In the genomic region with DNA sequence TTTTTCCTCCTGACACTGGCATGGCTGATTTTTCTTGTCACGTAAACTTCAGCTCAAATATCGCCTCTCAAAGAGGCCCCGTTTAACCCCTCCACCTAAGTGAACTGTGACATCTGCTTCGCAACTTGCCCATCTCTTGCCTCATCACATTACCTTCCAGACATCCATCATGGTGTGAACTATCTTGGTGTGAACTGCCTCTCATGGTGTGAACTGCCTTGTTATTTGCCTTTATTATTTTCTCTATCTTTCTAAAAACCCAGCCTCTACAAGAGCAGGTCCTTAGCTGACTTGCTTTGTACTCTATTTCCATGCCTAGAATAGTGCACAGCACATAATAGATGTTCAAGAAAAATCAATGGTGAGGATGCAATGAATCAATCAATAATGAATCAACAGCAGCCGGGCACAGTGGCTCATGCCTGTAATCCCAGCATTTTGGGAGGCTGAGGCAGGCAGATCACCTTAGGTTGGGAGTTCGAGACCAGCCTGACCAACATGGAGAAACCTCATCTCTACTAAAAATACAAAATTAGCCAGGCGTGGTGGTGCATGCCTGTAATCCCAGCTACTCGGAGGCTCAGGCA, we compare ENCODE assay signal across 8 cellular contexts.
DNase-seq lines count a peak whose midpoint lies in the region; ATAC-seq and TF ChIP-seq lines count a peak whose summit lies in the region.
"Not testable (repeated sequence)": the region's sequence is repeated elsewhere in the genome, so short reads cannot be mapped to it uniquely, and the experiment has no call there.

No MANE protein-coding gene starts in this region.

- TF ChIP-seq CTCF in HEK293 (tag by site-specific recombination; IDR thresholded peaks at IDR 0.05); OCI-LY7 (conservative IDR thresholded peaks at IDR 0.05; ENCODE audit: low read length); endodermal cell (conservative IDR thresholded peaks at IDR 0.05): not testable (repeated sequence)

- H3K9me3 Mint-ChIP-seq in activated CD8-positive, alpha-beta T cell treated with anti-CD3 and anti-CD28 coated beads, Interleukin-2, amount 10 ng/mL, durations not matched to agents 7 days and 5 days (ENCODE audit: insufficient read depth); activated naive CD8-positive, alpha-beta T cell treated with anti-CD3 and anti-CD28 coated beads, Interleukin-2, amount 50 U/mL, for 24 hours; endodermal cell; naive B cell; stimulated activated effector memory CD8-positive, alpha-beta T cell treated with anti-CD3 and anti-CD28 coated beads, Interleukin-12 subunit alpha, Interleukin-12 subunit beta, amount 100 ng/mL, for 72 hours: not testable (repeated sequence)

- H3K9me2 ChIP-seq in OCI-LY7 (ENCODE audit: insufficient read depth, low read length), result not testable (repeated sequence)

- peak overlapping the region; percentile 97 for H3K4me2 ChIP-seq in BLaER1
- not testable (repeated sequence) for H3K4me2 ChIP-seq in OCI-LY7 (ENCODE audit: low read length)

- intact Hi-C loops in OCI-LY7 (cut with micrococcal nuclease; ENCODE audit: unreplicated experiment), result not testable (repeated sequence)

- WGBS in endodermal cell (ENCODE audit: insufficient coverage in 1 of 2, insufficient read length in 1 of 2), 2 experiments, result 92 to 97% methylated on average over 8 of the region's 8 CpGs

- ATAC-seq in activated CD8-positive, alpha-beta T cell treated with anti-CD3 and anti-CD28 coated beads, Interleukin-2, amount 10 ng/mL, durations not matched to agents 7 days and 5 days; activated naive CD8-positive, alpha-beta T cell treated with anti-CD3 and anti-CD28 coated beads, Interleukin-2, amount 50 U/mL, for 24 hours; naive B cell (ENCODE audit: low read depth in 2 of 2); stimulated activated effector memory CD8-positive, alpha-beta T cell treated with anti-CD3 and anti-CD28 coated beads, Interleukin-12 subunit alpha, Interleukin-12 subunit beta, amount 100 ng/mL, for 72 hours: not testable (repeated sequence)

- H3K36me3 ChIP-seq in BLaER1 (peaks cover 63% of the 10 kb centered on the region), HEK293 (ENCODE audit: control insufficient read depth in 2 of 2, insufficient read depth in 1 of 2, low read length in 2 of 2) (peaks cover 17 to 61% of the 10 kb centered on the region in 2 experiments), OCI-LY7 (ENCODE audit: insufficient read depth, low read length) (peaks cover 85% of the 10 kb centered on the region), endodermal cell (ENCODE audit: control insufficient read depth, insufficient read depth, low read length) (peaks cover 77% of the 10 kb centered on the region)

- not testable (repeated sequence) for DNase-seq in OCI-LY7 (ENCODE audit: low spot score); activated CD8-positive, alpha-beta T cell treated with anti-CD3 and anti-CD28 coated beads, Interleukin-2, amount 10 ng/mL, durations not matched to agents 7 days and 5 days; activated naive CD8-positive, alpha-beta T cell treated with anti-CD3 and anti-CD28 coated beads, Interleukin-2, amount 50 U/mL, for 24 hours; endodermal cell; naive B cell; stimulated activated effector memory CD8-positive, alpha-beta T cell treated with anti-CD3 and anti-CD28 coated beads, Interleukin-12 subunit alpha, Interleukin-12 subunit beta, amount 100 ng/mL, for 72 hours (ENCODE audit: low spot score in 2 of 2)

- H3K79me2 ChIP-seq in OCI-LY7 (ENCODE audit: insufficient read depth, low read depth, low read length), result peaks cover 70% of the 10 kb centered on the region; the same call in 1 of the 2 replicates

- peaks cover 15% of the 10 kb centered on the region for H4K20me1 ChIP-seq in BLaER1
- not testable (repeated sequence) for H4K20me1 ChIP-seq in OCI-LY7 (ENCODE audit: insufficient read depth, low read length)

- H3K4me3 Mint-ChIP-seq in activated CD8-positive, alpha-beta T cell treated with anti-CD3 and anti-CD28 coated beads, Interleukin-2, amount 10 ng/mL, durations not matched to agents 7 days and 5 days; activated naive CD8-positive, alpha-beta T cell treated with anti-CD3 and anti-CD28 coated beads, Interleukin-2, amount 50 U/mL, for 24 hours; endodermal cell; stimulated activated effector memory CD8-positive, alpha-beta T cell treated with anti-CD3 and anti-CD28 coated beads, Interleukin-12 subunit alpha, Interleukin-12 subunit beta, amount 100 ng/mL, for 72 hours: not testable (repeated sequence)
- peak overlapping the region in 5 of 8 donors; percentile 16 to 74 (median 47) for H3K4me3 Mint-ChIP-seq in naive B cell

- peak overlapping the region; percentile 91 for H3K9ac ChIP-seq in BLaER1
- not testable (repeated sequence) for H3K9ac ChIP-seq in endodermal cell (ENCODE audit: extremely low read depth, low read length, poor library complexity, severe bottlenecking)

- H3K27ac ChIP-seq in BLaER1, result peak overlapping the region; percentile 96
- H3K27ac ChIP-seq in HEK293 (ENCODE audit: extremely low read depth, low read depth, low read length); endodermal cell (ENCODE audit: low read depth, low read length): not testable (repeated sequence)
- peak overlapping the region; percentile 99 for H3K27ac ChIP-seq in OCI-LY7 (ENCODE audit: low read depth, low read length, poor library complexity, severe bottlenecking)

- CTCF ChIA-PET in HEK293 (lab: Yijun Ruan, JAX), result interaction anchor here (0.6 to 1.0 kb wide), 3 partner anchors 13 to 507 kb away, joined by 3 read pairs; no protein-coding TSS in a partner anchor
- CTCF ChIA-PET in OCI-LY7 (lab: Charles Lee; ENCODE audit: unreplicated experiment), result not testable (repeated sequence)
- CTCF ChIA-PET in activated CD8-positive, alpha-beta T cell treated with anti-CD3 and anti-CD28 coated beads, Interleukin-2, amount 10 ng/mL, durations not matched to agents 7 days and 5 days (lab: Charles Lee), result interaction anchor here (0.7 to 1.4 kb wide), 2 partner anchors 11 to 68 kb away, joined by 4 to 5 read pairs; no protein-coding TSS in a partner anchor

- not testable (repeated sequence) for H2AFZ ChIP-seq in OCI-LY7 (ENCODE audit: low read length)

- H3K36me3 Mint-ChIP-seq in activated CD8-positive, alpha-beta T cell treated with anti-CD3 and anti-CD28 coated beads, Interleukin-2, amount 10 ng/mL, durations not matched to agents 7 days and 5 days (ENCODE audit: low read depth), result peaks cover 41% of the 10 kb centered on the region
- peaks cover 29% of the 10 kb centered on the region for H3K36me3 Mint-ChIP-seq in activated naive CD8-positive, alpha-beta T cell treated with anti-CD3 and anti-CD28 coated beads, Interleukin-2, amount 50 U/mL, for 24 hours (ENCODE audit: low read depth)
- peaks cover 67% of the 10 kb centered on the region for H3K36me3 Mint-ChIP-seq in endodermal cell (ENCODE audit: low read depth)
- H3K36me3 Mint-ChIP-seq in naive B cell, result peaks cover 5 to 16% of the 10 kb centered on the region in 2 donors
- H3K36me3 Mint-ChIP-seq in stimulated activated effector memory CD8-positive, alpha-beta T cell treated with anti-CD3 and anti-CD28 coated beads, Interleukin-12 subunit alpha, Interleukin-12 subunit beta, amount 100 ng/mL, for 72 hours, result peaks cover 87% of the 10 kb centered on the region

- POLR2A ChIA-PET in HEK293 (lab: Yijun Ruan, JAX); activated CD8-positive, alpha-beta T cell treated with anti-CD3 and anti-CD28 coated beads, Interleukin-2, amount 10 ng/mL, durations not matched to agents 7 days and 5 days (lab: Charles Lee): not testable (repeated sequence)
- POLR2A ChIA-PET in OCI-LY7 (lab: Charles Lee), result interaction anchor here (0.6 kb wide), 1 partner anchor 31 kb away, joined by 3 read pairs; no protein-coding TSS in a partner anchor

- not testable (repeated sequence) for H3K27me3 ChIP-seq in BLaER1; endodermal cell (ENCODE audit: control insufficient read depth, insufficient read depth, low read length, poor library complexity, severe bottlenecking)

- peak overlapping the region; percentile 3 for H3K27ac Mint-ChIP-seq in activated CD8-positive, alpha-beta T cell treated with anti-CD3 and anti-CD28 coated beads, Interleukin-2, amount 10 ng/mL, durations not matched to agents 7 days and 5 days
- peak overlapping the region; percentile 12 for H3K27ac Mint-ChIP-seq in activated naive CD8-positive, alpha-beta T cell treated with anti-CD3 and anti-CD28 coated beads, Interleukin-2, amount 50 U/mL, for 24 hours
- H3K27ac Mint-ChIP-seq in endodermal cell (peak overlapping the region; percentile 64), naive B cell (peak overlapping the region; percentile 14 to 95 (median 85))
- peak overlapping the region; percentile 92 for H3K27ac Mint-ChIP-seq in stimulated activated effector memory CD8-positive, alpha-beta T cell treated with anti-CD3 and anti-CD28 coated beads, Interleukin-12 subunit alpha, Interleukin-12 subunit beta, amount 100 ng/mL, for 72 hours

- H3K4me3 ChIP-seq in BLaER1, result peak overlapping the region; percentile 67
- not testable (repeated sequence) for H3K4me3 ChIP-seq in HEK293 (ENCODE audit: low read depth, low read length); OCI-LY7 (ENCODE audit: low read depth, low read length, poor library complexity, severe bottlenecking); endodermal cell (ENCODE audit: low read length)

- BruUV-seq in OCI-LY7 (replicated peaks; lab: Mats Ljungman, UMichigan), result not testable (repeated sequence)

- not testable (repeated sequence) for H3K9me3 ChIP-seq in BLaER1; HEK293 (ENCODE audit: control insufficient read depth, insufficient read depth, low read depth, low read length); OCI-LY7 (ENCODE audit: low read length); endodermal cell (ENCODE audit: control insufficient read depth, low read length)

- peaks cover 88% of the 10 kb centered on the region for H3K4me1 ChIP-seq in BLaER1
- H3K4me1 ChIP-seq in HEK293 (ENCODE audit: control insufficient read depth, insufficient read depth, low read length); endodermal cell (ENCODE audit: control insufficient read depth, insufficient read depth, low read length): not testable (repeated sequence)
- peaks cover 71% of the 10 kb centered on the region for H3K4me1 ChIP-seq in OCI-LY7 (ENCODE audit: insufficient read depth, low read length, poor library complexity, severe bottlenecking)

- H3K4me1 Mint-ChIP-seq in activated CD8-positive, alpha-beta T cell treated with anti-CD3 and anti-CD28 coated beads, Interleukin-2, amount 10 ng/mL, durations not matched to agents 7 days and 5 days (ENCODE audit: low read depth), result peaks cover 12% of the 10 kb centered on the region
- peaks cover 37% of the 10 kb centered on the region for H3K4me1 Mint-ChIP-seq in activated naive CD8-positive, alpha-beta T cell treated with anti-CD3 and anti-CD28 coated beads, Interleukin-2, amount 50 U/mL, for 24 hours
- H3K4me1 Mint-ChIP-seq in endodermal cell, result not testable (repeated sequence)
- H3K4me1 Mint-ChIP-seq in naive B cell, result peaks cover 59 to 77% (median 70%) of the 10 kb centered on the region in 3 donors
- peaks cover 37% of the 10 kb centered on the region for H3K4me1 Mint-ChIP-seq in stimulated activated effector memory CD8-positive, alpha-beta T cell treated with anti-CD3 and anti-CD28 coated beads, Interleukin-12 subunit alpha, Interleukin-12 subunit beta, amount 100 ng/mL, for 72 hours

- H3K27me3 Mint-ChIP-seq in activated CD8-positive, alpha-beta T cell treated with anti-CD3 and anti-CD28 coated beads, Interleukin-2, amount 10 ng/mL, durations not matched to agents 7 days and 5 days (ENCODE audit: low read depth); activated naive CD8-positive, alpha-beta T cell treated with anti-CD3 and anti-CD28 coated beads, Interleukin-2, amount 50 U/mL, for 24 hours; endodermal cell (ENCODE audit: insufficient read depth); naive B cell: not testable (repeated sequence)

Comparison
In these comparisons a context has a peak if more than half of its experiments do, and no peak if none do; other contexts are left out.
1. H3K27ac Mint-ChIP-seq: peak in every context shown above with its lines; median percentile 92 in stimulated activated effector memory CD8-positive, alpha-beta T cell treated with anti-CD3 and anti-CD28 coated beads, Interleukin-12 subunit alpha, Interleukin-12 subunit beta, amount 100 ng/mL, for 72 hours; 85 in naive B cell; 64 in endodermal cell; 12 in activated naive CD8-positive, alpha-beta T cell treated with anti-CD3 and anti-CD28 coated beads, Interleukin-2, amount 50 U/mL, for 24 hours; 3 in activated CD8-positive, alpha-beta T cell treated with anti-CD3 and anti-CD28 coated beads, Interleukin-2, amount 10 ng/mL, durations not matched to agents 7 days and 5 days.